ENCODE assay signal across 8 cellular contexts in genomic region chr15:98866503-98866902, GRCh38.
A peak's percentile ranks its signal among the peaks of the same experiment; 100 is the strongest.
DNase-seq lines count a peak whose midpoint lies in the region; ATAC-seq and TF ChIP-seq lines count a peak whose summit lies in the region.

No MANE protein-coding gene starts in this region.

- BruUV-seq in Caco-2 (replicated peaks; lab: Mats Ljungman, UMichigan) = no TSS peak

- TF ChIP-seq CTCF in Caco-2 (IDR thresholded peaks at IDR 0.05; ENCODE audit: insufficient read depth in 1 of 2, low read depth in 1 of 2, low read length in 1 of 2, severe bottlenecking in 1 of 2, unreplicated experiment in 1 of 2) (no peak), NB4 (IDR thresholded peaks at IDR 0.05; ENCODE audit: low read depth, low read length) (no peak), chondrocyte (IDR thresholded peaks at IDR 0.05) (no peak)

- no peaks in the 10 kb centered on the region for H3K27me3 Mint-ChIP-seq in Caco-2 (ENCODE audit: insufficient read depth, unreplicated experiment)
- no peaks in the 10 kb centered on the region for H3K27me3 Mint-ChIP-seq in chondrocyte (ENCODE audit: low read depth)

- H3K36me3 Mint-ChIP-seq in Caco-2 (ENCODE audit: insufficient read depth, unreplicated experiment) = peaks cover 23% of the 10 kb centered on the region
- no peaks in the 10 kb centered on the region for H3K36me3 Mint-ChIP-seq in chondrocyte (ENCODE audit: low read depth)

- H3K4me3 ChIP-seq in Caco-2 (ENCODE audit: low read depth, low read length) = peak overlapping the region; percentile 71
- peak overlapping the region; percentile 79 for H3K4me3 ChIP-seq in NB4 (ENCODE audit: low read depth, low read length)
- H3K4me3 ChIP-seq in muscle layer of duodenum (ENCODE audit: low read depth in 1 of 2, low read length in 2 of 2) = peak overlapping the region; percentile 65 to 82

- CTCF ChIA-PET in Caco-2 (lab: Charles Lee) = interaction anchor here (0.6 to 1.0 kb wide), 2 partner anchors 210 to 234 kb away, joined by 3 to 4 read pairs; no protein-coding TSS in a partner anchor

- H3K27me3 ChIP-seq in Caco-2 (replicated peaks; ENCODE audit: control insufficient read depth, insufficient read depth, low read length) = no peaks in the 10 kb centered on the region
- no peaks in the 10 kb centered on the region for H3K27me3 ChIP-seq in muscle layer of duodenum (ENCODE audit: low read depth, low read length)

- H3K9me3 Mint-ChIP-seq in Caco-2 (ENCODE audit: unreplicated experiment) (no peaks in the 10 kb centered on the region), chondrocyte (ENCODE audit: low read depth) (no peaks in the 10 kb centered on the region)

- DNase-seq in Caco-2 (peak in 1 of 2 experiments; percentile 25), NB4 (ENCODE audit: low read depth) (no peak), chondrocyte (ENCODE audit: low spot score) (no peak), iPS-NIHi11 (ENCODE audit: low spot score) (no peak)
- DNase-seq in stimulated activated CD4-positive, alpha-beta T cell treated with anti-CD3 and anti-CD28 coated beads, Interleukin-12 subunit alpha, Interleukin-12 subunit beta, amount 100 ng/mL, for 4 hours = no peak

- intact Hi-C loops in Caco-2 (cut with micrococcal nuclease; ENCODE audit: unreplicated experiment) = loop anchor here (5.0 kb wide), 1 partner anchor 219 kb away; the partner anchor contains the start of gene IGF1R

- peaks cover 9% of the 10 kb centered on the region; the same call in 1 of the 2 replicates for H3K4me1 ChIP-seq in Caco-2
- peaks cover 0 to 14% of the 10 kb centered on the region in 2 donors for H3K4me1 ChIP-seq in muscle layer of duodenum (ENCODE audit: control insufficient read depth in 1 of 2, insufficient read depth in 2 of 2, low read length in 2 of 2)

- POLR2A ChIA-PET in Caco-2 (lab: Charles Lee) = no interaction called here

- H3K36me3 ChIP-seq in Caco-2 (ENCODE audit: control insufficient read depth, insufficient read depth, low read length) (no peaks in the 10 kb centered on the region), muscle layer of duodenum (ENCODE audit: control insufficient read depth in 1 of 2, insufficient read depth in 2 of 2, low read length in 2 of 2) (no peaks in the 10 kb centered on the region)

- H3K4me1 Mint-ChIP-seq in Caco-2 (ENCODE audit: low read depth, unreplicated experiment) (peaks cover 18% of the 10 kb centered on the region), chondrocyte (ENCODE audit: low read depth) (peaks cover 82% of the 10 kb centered on the region)

- H3K4me3 Mint-ChIP-seq in Caco-2 (ENCODE audit: unreplicated experiment) = peak overlapping the region; percentile 89
- peak overlapping the region; percentile 67 for H3K4me3 Mint-ChIP-seq in chondrocyte (ENCODE audit: unreplicated experiment)

- TF ChIP-seq POLR2A in NB4 (IDR thresholded peaks at IDR 0.05; ENCODE audit: extremely low read depth, insufficient read length) = no peak
- TF ChIP-seq POLR2A in GM18505 (IDR thresholded peaks at IDR 0.05; ENCODE audit: borderline replicate concordance, extremely low read depth, insufficient read depth, insufficient read length) = no peak

- H3K27ac Mint-ChIP-seq in Caco-2 (ENCODE audit: unreplicated experiment) (peak overlapping the region; percentile 94), chondrocyte (ENCODE audit: unreplicated experiment) (peak overlapping the region; percentile 95)

- peak overlapping the region; percentile 88 for H3K27ac ChIP-seq in muscle layer of duodenum (ENCODE audit: low read length)

- no peak for ATAC-seq in GM18505 (IDR thresholded peaks at IDR 0.05; ENCODE audit: unreplicated experiment)
- ATAC-seq in GM19452 (IDR thresholded peaks at IDR 0.05; ENCODE audit: unreplicated experiment) = no peak

- no peaks in the 10 kb centered on the region for H3K9me3 ChIP-seq in Caco-2
- H3K9me3 ChIP-seq in muscle layer of duodenum (ENCODE audit: control insufficient read depth in 1 of 2, low read length in 2 of 2) = no peaks in the 10 kb centered on the region
